Comparison of ENCODE assay signal across 25 cellular contexts in genomic region chr17:61309362-61309761, GRCh38.
DNase-seq lines count a peak whose midpoint lies in the region; ATAC-seq and TF ChIP-seq lines count a peak whose summit lies in the region.
"Had no signal": no experiment of that assay in that cellular context is flagged by ENCODE, and none has a peak within 500 bp of the region (broad histone marks: within the 10 kb centered on the region; RNA-seq: fewer than 3 reads in every experiment).

No MANE protein-coding gene starts in this region.

- TF ChIP-seq EP300 in transverse colon (IDR thresholded peaks at IDR 0.05; ENCODE audit: low read depth), result no peak

- H4K20me1 ChIP-seq in PC-3 (ENCODE audit: low read length) (no peaks in the 10 kb centered on the region), MM.1S (ENCODE audit: insufficient read depth, low read length) (no peaks in the 10 kb centered on the region)

- no peak for DNase-seq in PC-3
- DNase-seq in coronary artery (ENCODE audit: low spot score), result peak; percentile 66
- no peak for DNase-seq in mesothelial cell of epicardium (ENCODE audit: low spot score in 2 of 2, unreplicated experiment in 2 of 2)
- no peak for DNase-seq in transverse colon
- DNase-seq in dedifferentiated amniotic fluid mesenchymal stem cell (ENCODE audit: extremely low spot score), result no peak
- no peak for DNase-seq in MM.1S
- DNase-seq in CD1c-positive myeloid dendritic cell (ENCODE audit: extremely low spot score), result no peak
- DNase-seq: activated CD4-positive, alpha-beta memory T cell treated with anti-CD3 and anti-CD28 coated beads for 36 hours; activated CD4-positive, CD25-positive, alpha-beta regulatory T cell; activated naive CD8-positive, alpha-beta T cell treated with anti-CD3 and anti-CD28 coated beads, Interleukin-2, amount 50 U/mL, for 24 hours; CD4-positive, alpha-beta T cell; cortex of kidney; GF-D8; head of caudate nucleus; left cardiac atrium; NCI-H146; NCI-H526 treated with DMSO at 0.1 percent for 48 hours; spleen; stimulated activated CD4-positive, alpha-beta T cell treated with anti-CD3 and anti-CD28 coated beads, Interleukin-4, amount 100 ng/mL, for 24 hours; stimulated activated naive CD8-positive, alpha-beta T cell treated with anti-CD3 and anti-CD28 coated beads, Interleukin-15, amount 100 ng/mL, for 72 hours; SW 1271 had no signal

- no peaks in the 10 kb centered on the region for H3F3A ChIP-seq in PC-3 (ENCODE audit: low read length, unreplicated experiment)
- H3F3A ChIP-seq in MM.1S (ENCODE audit: insufficient read depth, low read length), result no peaks in the 10 kb centered on the region

- H2AFZ ChIP-seq in PC-3 (ENCODE audit: low read length) (no peak overlapping the region), MM.1S (ENCODE audit: low read length) (no peak overlapping the region)

- intact Hi-C loops in PC-3 (cut with micrococcal nuclease), result no loop called here
- intact Hi-C loops in transverse colon (cut with DNase I; ENCODE audit: low total_unique reads), result no loop called here

- no TSS peak for BruUV-seq in PC-3 (replicated peaks; lab: Mats Ljungman, UMichigan)

- H3K27ac ChIP-seq in PC-3 (ENCODE audit: low read length), result peak overlapping the region; percentile 55
- peak overlapping the region; percentile 38 for H3K27ac ChIP-seq in coronary artery
- peak overlapping the region; percentile 45 to 60 (median 48) for H3K27ac ChIP-seq in transverse colon
- no peak overlapping the region for H3K27ac ChIP-seq in MM.1S (ENCODE audit: low read length)

- H3K9ac ChIP-seq in PC-3 (ENCODE audit: low read length) (no peak overlapping the region), MM.1S (ENCODE audit: low read length) (no peak overlapping the region)

- H3K9me3 Mint-ChIP-seq in mesothelial cell of epicardium, result no peaks in the 10 kb centered on the region
- no peaks in the 10 kb centered on the region for H3K9me3 Mint-ChIP-seq in stimulated activated memory B cell treated with anti-CD40 and anti-IgM and Interleukin-4, amounts not matched to agents 10 μg/mL and 1 μg/mL and 100 μg/mL, for 72 hours
- H3K9me3 Mint-ChIP-seq: activated CD4-positive, alpha-beta memory T cell treated with anti-CD3 and anti-CD28 coated beads for 36 hours; activated naive CD8-positive, alpha-beta T cell treated with anti-CD3 and anti-CD28 coated beads, Interleukin-2, amount 50 U/mL, for 24 hours; CD4-positive, alpha-beta T cell; stimulated activated naive CD8-positive, alpha-beta T cell treated with anti-CD3 and anti-CD28 coated beads, Interleukin-15, amount 100 ng/mL, for 72 hours had no signal

- no peaks in the 10 kb centered on the region for H3K36me3 Mint-ChIP-seq in mesothelial cell of epicardium
- H3K36me3 Mint-ChIP-seq in stimulated activated memory B cell treated with anti-CD40 and anti-IgM and Interleukin-4, amounts not matched to agents 10 μg/mL and 1 μg/mL and 100 μg/mL, for 72 hours, result no peaks in the 10 kb centered on the region
- H3K36me3 Mint-ChIP-seq: activated CD4-positive, alpha-beta memory T cell treated with anti-CD3 and anti-CD28 coated beads for 36 hours had no signal

- H3K27me3 ChIP-seq in PC-3 (ENCODE audit: low read length) (no peaks in the 10 kb centered on the region), transverse colon (no peaks in the 10 kb centered on the region), MM.1S (replicated peaks; ENCODE audit: insufficient read depth, low read length) (no peaks in the 10 kb centered on the region)
- H3K27me3 ChIP-seq: spleen had no signal

- TF ChIP-seq POLR2A in transverse colon (IDR thresholded peaks at IDR 0.05), result no peak

- CTCF ChIA-PET in PC-3 (lab: Charles Lee), result interaction anchor here (0.5 kb wide), 1 partner anchor 18 kb away, joined by 4 read pairs; no protein-coding TSS in a partner anchor

- in situ Hi-C loops in transverse colon (cut with MboI; ENCODE audit: low pct_ligation_motif_present in 1 of 4, low pct_unique_long_range_greater_than_20kb in 1 of 4, low sequenced_read_pairs in 3 of 4), result no loop called here

- peak overlapping the region; percentile 95 for H3K27ac Mint-ChIP-seq in mesothelial cell of epicardium
- no peak overlapping the region for H3K27ac Mint-ChIP-seq in stimulated activated memory B cell treated with anti-CD40 and anti-IgM and Interleukin-4, amounts not matched to agents 10 μg/mL and 1 μg/mL and 100 μg/mL, for 72 hours
- H3K27ac Mint-ChIP-seq: activated CD4-positive, alpha-beta memory T cell treated with anti-CD3 and anti-CD28 coated beads for 36 hours; activated naive CD8-positive, alpha-beta T cell treated with anti-CD3 and anti-CD28 coated beads, Interleukin-2, amount 50 U/mL, for 24 hours; CD4-positive, alpha-beta T cell had no signal

- H3K4me1 ChIP-seq in PC-3 (ENCODE audit: insufficient read depth, low read length) (peaks cover 25% of the 10 kb centered on the region), transverse colon (peaks cover 0 to 18% (median 7%) of the 10 kb centered on the region in 4 donors), MM.1S (ENCODE audit: low read length) (no peaks in the 10 kb centered on the region)
- H3K4me1 ChIP-seq: HAP-1 had no signal

- H3K4me2 ChIP-seq in PC-3 (ENCODE audit: low read length) (no peak overlapping the region), MM.1S (ENCODE audit: low read depth, low read length) (no peak overlapping the region)

- H3K27me3 Mint-ChIP-seq in mesothelial cell of epicardium (ENCODE audit: low read depth), result no peaks in the 10 kb centered on the region
- H3K27me3 Mint-ChIP-seq in stimulated activated memory B cell treated with anti-CD40 and anti-IgM and Interleukin-4, amounts not matched to agents 10 μg/mL and 1 μg/mL and 100 μg/mL, for 72 hours, result no peaks in the 10 kb centered on the region
- H3K27me3 Mint-ChIP-seq: activated CD4-positive, alpha-beta memory T cell treated with anti-CD3 and anti-CD28 coated beads for 36 hours; activated naive CD8-positive, alpha-beta T cell treated with anti-CD3 and anti-CD28 coated beads, Interleukin-2, amount 50 U/mL, for 24 hours; CD4-positive, alpha-beta T cell; stimulated activated naive CD8-positive, alpha-beta T cell treated with anti-CD3 and anti-CD28 coated beads, Interleukin-15, amount 100 ng/mL, for 72 hours had no signal

- H3K9me2 ChIP-seq in PC-3 (replicated peaks; ENCODE audit: low read length) (no peaks in the 10 kb centered on the region), MM.1S (replicated peaks; ENCODE audit: insufficient read depth, low read length) (no peaks in the 10 kb centered on the region)

- 75 to 78% methylated on average over 7 to 8 of the region's 8 CpGs for WGBS in transverse colon (ENCODE audit: low coverage in 1 of 2), 2 donors

- H3K4me3 Mint-ChIP-seq in mesothelial cell of epicardium, result no peak overlapping the region
- H3K4me3 Mint-ChIP-seq in stimulated activated memory B cell treated with anti-CD40 and anti-IgM and Interleukin-4, amounts not matched to agents 10 μg/mL and 1 μg/mL and 100 μg/mL, for 72 hours, result no peak overlapping the region
- H3K4me3 Mint-ChIP-seq: activated CD4-positive, alpha-beta memory T cell treated with anti-CD3 and anti-CD28 coated beads for 36 hours; activated naive CD8-positive, alpha-beta T cell treated with anti-CD3 and anti-CD28 coated beads, Interleukin-2, amount 50 U/mL, for 24 hours; CD4-positive, alpha-beta T cell; stimulated activated naive CD8-positive, alpha-beta T cell treated with anti-CD3 and anti-CD28 coated beads, Interleukin-15, amount 100 ng/mL, for 72 hours had no signal

- no peak for ATAC-seq in PC-3
- no peak for ATAC-seq in stimulated activated memory B cell treated with anti-CD40 and anti-IgM and Interleukin-4, amounts not matched to agents 10 μg/mL and 1 μg/mL and 100 μg/mL, for 72 hours
- ATAC-seq: activated naive CD8-positive, alpha-beta T cell treated with anti-CD3 and anti-CD28 coated beads, Interleukin-2, amount 50 U/mL, for 24 hours; K562; left cardiac atrium; Right ventricle myocardium inferior; stimulated activated naive CD8-positive, alpha-beta T cell treated with anti-CD3 and anti-CD28 coated beads, Interleukin-15, amount 100 ng/mL, for 72 hours had no signal

- peaks cover 60% of the 10 kb centered on the region for H3K4me1 Mint-ChIP-seq in mesothelial cell of epicardium
- no peaks in the 10 kb centered on the region for H3K4me1 Mint-ChIP-seq in stimulated activated memory B cell treated with anti-CD40 and anti-IgM and Interleukin-4, amounts not matched to agents 10 μg/mL and 1 μg/mL and 100 μg/mL, for 72 hours
- H3K4me1 Mint-ChIP-seq: activated naive CD8-positive, alpha-beta T cell treated with anti-CD3 and anti-CD28 coated beads, Interleukin-2, amount 50 U/mL, for 24 hours; stimulated activated naive CD8-positive, alpha-beta T cell treated with anti-CD3 and anti-CD28 coated beads, Interleukin-15, amount 100 ng/mL, for 72 hours had no signal

- H3K9me3 ChIP-seq in PC-3 (ENCODE audit: low read length), result no peaks in the 10 kb centered on the region
- no peaks in the 10 kb centered on the region for H3K9me3 ChIP-seq in transverse colon
- no peaks in the 10 kb centered on the region for H3K9me3 ChIP-seq in MM.1S (replicated peaks; ENCODE audit: insufficient read depth, low read length)
- H3K9me3 ChIP-seq: HAP-1, spleen had no signal

- H3K79me2 ChIP-seq in PC-3 (ENCODE audit: low read length), result no peaks in the 10 kb centered on the region
- no peaks in the 10 kb centered on the region for H3K79me2 ChIP-seq in MM.1S (ENCODE audit: low read length)

- no peaks in the 10 kb centered on the region for H3K36me3 ChIP-seq in PC-3 (ENCODE audit: low read depth, low read length)
- no peaks in the 10 kb centered on the region for H3K36me3 ChIP-seq in transverse colon
- H3K36me3 ChIP-seq in MM.1S (replicated peaks; ENCODE audit: insufficient read depth, low read length), result no peaks in the 10 kb centered on the region
- H3K36me3 ChIP-seq: HAP-1, spleen had no signal

- H3K4me3 ChIP-seq in PC-3 (ENCODE audit: low read length) (no peak overlapping the region), coronary artery (no peak overlapping the region), transverse colon (no peak overlapping the region), MM.1S (ENCODE audit: low read length) (no peak overlapping the region)
- H3K4me3 ChIP-seq: HAP-1, K562, spleen had no signal

- POLR2A ChIA-PET in PC-3 (lab: Charles Lee; ENCODE audit: unreplicated experiment), result interaction anchor here (0.6 kb wide), 1 partner anchor 55 kb away, joined by 3 read pairs; no protein-coding TSS in a partner anchor

- TF ChIP-seq CTCF in PC-3 (conservative IDR thresholded peaks at IDR 0.05; ENCODE audit: low read depth, low read length), result no peak
- TF ChIP-seq CTCF in coronary artery (IDR thresholded peaks at IDR 0.05), result no peak
- no peak for TF ChIP-seq CTCF in mesothelial cell of epicardium (IDR thresholded peaks at IDR 0.05; ENCODE audit: unreplicated experiment)
- no peak for TF ChIP-seq CTCF in transverse colon (IDR thresholded peaks at IDR 0.05)
- no peak for TF ChIP-seq CTCF in MM.1S (IDR thresholded peaks at IDR 0.05; ENCODE audit: low read length)
